ENCODE assay signal across 21 cellular contexts in genomic region chr15:100132309-100132708, GRCh38.
"Had no signal": no experiment of that assay in that cellular context is flagged by ENCODE, and none has a peak within 500 bp of the region (broad histone marks: within the 10 kb centered on the region; RNA-seq: fewer than 3 reads in every experiment).

No MANE protein-coding gene starts in this region.

- H3K36me3 Mint-ChIP-seq: activated CD8-positive, alpha-beta memory T cell treated with anti-CD3 and anti-CD28 coated beads, Interleukin-2, amount 10 ng/mL, durations not matched to agents 7 days and 5 days had no signal

- H3K27ac ChIP-seq: brain microvascular endothelial cell, cardiac muscle cell, KMS-11 had no signal

- H3K27ac Mint-ChIP-seq: activated B cell treated with CpG ODN at 0.5 μM for 24 hours; activated CD8-positive, alpha-beta memory T cell treated with anti-CD3 and anti-CD28 coated beads, Interleukin-2, amount 10 ng/mL, durations not matched to agents 7 days and 5 days; activated naive CD4-positive, alpha-beta T cell treated with anti-CD3 and anti-CD28 coated beads for 36 hours; activated naive CD8-positive, alpha-beta T cell had no signal

- DNase-seq: activated B cell treated with CpG ODN at 0.5 μM for 24 hours; activated CD4-positive, alpha-beta T cell treated with anti-CD3 and anti-CD28 coated beads for 1 hour; activated CD8-positive, alpha-beta memory T cell treated with anti-CD3 and anti-CD28 coated beads, Interleukin-2, amount 10 ng/mL, durations not matched to agents 7 days and 5 days; activated gamma-delta T cell; NCI-H1092; NCI-H1417; NCI-H1930; NCI-H2171; NCI-H2227 treated with DMSO at 0.1 percent for 48 hours; NCI-H446 treated with DMSO at 0.1 percent for 48 hours; NCI-H524 treated with DMSO at 0.1 percent for 48 hours; NCI-H774; NK-92 treated with Interleukin-12 subunit alpha and Interleukin-12 subunit beta, amount 100 ng/mL, for 24 hours; SHP77; T1000 had no signal

- H3K27me3 ChIP-seq: brain microvascular endothelial cell, cardiac muscle cell had no signal

- H3K4me3 Mint-ChIP-seq: activated B cell treated with CpG ODN at 0.5 μM for 24 hours; activated CD8-positive, alpha-beta memory T cell treated with anti-CD3 and anti-CD28 coated beads, Interleukin-2, amount 10 ng/mL, durations not matched to agents 7 days and 5 days; activated naive CD8-positive, alpha-beta T cell had no signal

- H3K36me3 ChIP-seq: brain microvascular endothelial cell, cardiac muscle cell had no signal

- H3K4me3 ChIP-seq: cardiac muscle cell had no signal

- H3K9ac ChIP-seq: KMS-11 had no signal

- H3K4me1 Mint-ChIP-seq: activated B cell treated with CpG ODN at 0.5 μM for 24 hours; activated CD4-positive, alpha-beta T cell treated with anti-CD3 and anti-CD28 coated beads, Interleukin-2, amount 10 ng/mL, durations not matched to agents 24 days and 14 days had no signal

- H3K4me2 ChIP-seq: KMS-11 had no signal

- H3K27me3 Mint-ChIP-seq: activated B cell treated with CpG ODN at 0.5 μM for 24 hours; activated naive CD8-positive, alpha-beta T cell had no signal
